In the genomic region with DNA sequence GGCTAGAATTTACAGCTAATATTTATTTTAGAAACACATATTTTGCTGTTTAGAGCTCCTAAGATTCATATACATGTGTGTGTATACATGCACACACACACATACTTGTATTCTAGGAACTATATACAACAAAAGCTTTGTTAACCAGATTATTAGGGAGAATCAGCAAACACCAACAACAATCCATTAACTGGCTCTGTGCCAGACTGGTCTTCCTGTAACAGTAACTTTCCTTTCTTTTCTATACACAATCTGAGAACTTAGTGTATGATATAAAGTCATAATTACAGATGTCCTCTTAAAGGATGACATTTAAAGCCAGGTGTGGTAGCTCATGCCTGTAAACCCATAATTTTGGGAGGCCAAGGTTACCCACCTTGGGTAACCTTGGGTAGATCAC, we compare ENCODE assay signal across 29 cellular contexts.
"Had no signal": no experiment of that assay in that cellular context is flagged by ENCODE, and none has a peak within 500 bp of the region (broad histone marks: within the 10 kb centered on the region; RNA-seq: fewer than 3 reads in every experiment).

No MANE protein-coding gene starts in this region.

- H3K4me3 ChIP-seq: esophagus squamous epithelium, gastroesophageal sphincter had no signal

- H3K27ac Mint-ChIP-seq: activated CD8-positive, alpha-beta T cell treated with anti-CD3 and anti-CD28 coated beads for 36 hours; activated naive CD4-positive, alpha-beta T cell treated with anti-CD3 and anti-CD28 coated beads, Interleukin-2, amount 10 ng/mL, durations not matched to agents 7 days and 5 days; activated naive CD8-positive, alpha-beta T cell treated with anti-CD3 and anti-CD28 coated beads, Interleukin-2, amount 10 ng/mL, durations not matched to agents 7 days and 5 days; T-helper 1 cell treated with Interleukin-12 subunit alpha and Interleukin-12 subunit beta and Interleukin-4 antibody, amounts not matched to agents 30 μg/mL and 1 μg/mL, for 36 hours had no signal

- H3K27me3 ChIP-seq: brain microvascular endothelial cell, esophagus squamous epithelium, gastroesophageal sphincter had no signal

- H3K9me3 ChIP-seq: esophagus squamous epithelium, gastroesophageal sphincter had no signal

- DNase-seq: activated B cell treated with CpG ODN at 0.5 μM for 24 hours; activated CD4-positive, alpha-beta T cell treated with anti-CD3 and anti-CD28 coated beads for 48 hours; activated CD4-positive, alpha-beta T cell treated with anti-CD3 and anti-CD28 coated beads, Interleukin-2, amount 50 U/mL, for 1 hour; activated CD4-positive, alpha-beta T cell treated with anti-CD3 and anti-CD28 coated beads, Interleukin-2, amount 50 U/mL, for 48 hours; activated CD8-positive, alpha-beta memory T cell treated with anti-CD3 and anti-CD28 coated beads for 24 hours; activated CD8-positive, alpha-beta T cell treated with anti-CD3 and anti-CD28 coated beads for 36 hours; activated gamma-delta T cell; activated naive CD4-positive, alpha-beta T cell; activated naive CD4-positive, alpha-beta T cell treated with anti-CD3 and anti-CD28 coated beads, Interleukin-2, amount 10 ng/mL, durations not matched to agents 7 days and 5 days; activated naive CD8-positive, alpha-beta T cell treated with anti-CD3 and anti-CD28 coated beads, Interleukin-2, amount 10 ng/mL, durations not matched to agents 7 days and 5 days; activated T-cell treated with anti-CD3 and anti-CD28 coated beads, Interleukin-2, amount 50 U/mL, for 48 hours; amniotic stem cell; anterior cingulate cortex; brain microvascular endothelial cell; cortex of kidney; effector CD8-positive, alpha-beta T cell; esophagus squamous epithelium; foreskin melanocyte; SW 1271; T-cell; T1000; WERI-Rb-1 had no signal

- H3K4me3 Mint-ChIP-seq: activated B cell treated with CpG ODN at 0.5 μM for 24 hours; activated CD8-positive, alpha-beta T cell treated with anti-CD3 and anti-CD28 coated beads for 36 hours; activated naive CD4-positive, alpha-beta T cell treated with anti-CD3 and anti-CD28 coated beads, Interleukin-2, amount 10 ng/mL, durations not matched to agents 7 days and 5 days; activated naive CD8-positive, alpha-beta T cell treated with anti-CD3 and anti-CD28 coated beads, Interleukin-2, amount 10 ng/mL, durations not matched to agents 7 days and 5 days; central memory CD8-positive, alpha-beta T cell; T-cell; T-helper 1 cell treated with Interleukin-12 subunit alpha and Interleukin-12 subunit beta and Interleukin-4 antibody, amounts not matched to agents 30 μg/mL and 1 μg/mL, for 36 hours; T-helper 2 cell treated with Interferon-gamma antibody and Interleukin-4, amounts not matched to agents 5 μg/mL and 100 μg/mL, for 36 hours had no signal

- H3K4me1 ChIP-seq: esophagus squamous epithelium, gastroesophageal sphincter had no signal

- H3K27me3 Mint-ChIP-seq: activated B cell treated with CpG ODN at 0.5 μM for 24 hours; activated CD8-positive, alpha-beta T cell treated with anti-CD3 and anti-CD28 coated beads for 36 hours; activated naive CD4-positive, alpha-beta T cell treated with anti-CD3 and anti-CD28 coated beads, Interleukin-2, amount 10 ng/mL, durations not matched to agents 7 days and 5 days; activated naive CD8-positive, alpha-beta T cell treated with anti-CD3 and anti-CD28 coated beads, Interleukin-2, amount 10 ng/mL, durations not matched to agents 7 days and 5 days; central memory CD8-positive, alpha-beta T cell; T-cell had no signal

- ATAC-seq: activated CD4-positive, CD25-positive, alpha-beta regulatory T cell treated with anti-CD3 and anti-CD28 coated beads, Interleukin-2, amount 50 U/mL, for 24 hours; activated CD8-positive, alpha-beta T cell treated with anti-CD3 and anti-CD28 coated beads for 36 hours; activated naive CD4-positive, alpha-beta T cell treated with anti-CD3 and anti-CD28 coated beads, Interleukin-2, amount 50 U/mL, for 72 hours; gastroesophageal sphincter; T-cell had no signal

- H3K4me1 Mint-ChIP-seq: activated B cell treated with CpG ODN at 0.5 μM for 24 hours; activated naive CD4-positive, alpha-beta T cell treated with anti-CD3 and anti-CD28 coated beads, Interleukin-2, amount 10 ng/mL, durations not matched to agents 7 days and 5 days; activated naive CD8-positive, alpha-beta T cell treated with anti-CD3 and anti-CD28 coated beads, Interleukin-2, amount 10 ng/mL, durations not matched to agents 7 days and 5 days; central memory CD8-positive, alpha-beta T cell; T-cell had no signal

- H3K27ac ChIP-seq: brain microvascular endothelial cell, epithelial cell of prostate, esophagus squamous epithelium, gastroesophageal sphincter, WERI-Rb-1 had no signal
